In genomic region chr3:76400141-76400540, GRCh38 we compare ENCODE assay signal across 20 cellular contexts.
"Had no signal": no experiment of that assay in that cellular context is flagged by ENCODE, and none has a peak within 500 bp of the region (broad histone marks: within the 10 kb centered on the region; RNA-seq: fewer than 3 reads in every experiment).

No MANE protein-coding gene starts in this region.

- H3K4me1 Mint-ChIP-seq: activated naive CD8-positive, alpha-beta T cell treated with anti-CD3 and anti-CD28 coated beads, Interleukin-2, amount 50 U/mL, for 24 hours; activated T-helper 17 cell treated with anti-CD3 and anti-CD28 coated beads, Interleukin-2, amount 50 U/mL, for 72 hours; naive thymus-derived CD4-positive, alpha-beta T cell; stimulated activated effector memory CD8-positive, alpha-beta T cell treated with anti-CD3 and anti-CD28 coated beads, Interleukin-12 subunit alpha, Interleukin-12 subunit beta, amount 100 ng/mL, for 72 hours had no signal

- H3K27ac ChIP-seq: colonic mucosa, esophagus squamous epithelium, gastroesophageal sphincter, heart right ventricle, left lung, pancreas, thoracic aorta had no signal

- H3K36me3 ChIP-seq: colonic mucosa, esophagus squamous epithelium, gastroesophageal sphincter, heart right ventricle, left lung, pancreas, thoracic aorta had no signal

- FAIRE-seq: pancreas had no signal

- H3K4me1 ChIP-seq: colonic mucosa, esophagus squamous epithelium, gastroesophageal sphincter, heart right ventricle, left lung, pancreas had no signal

- DNase-seq: activated CD4-positive, alpha-beta T cell treated with anti-CD3 and anti-CD28 coated beads, Interleukin-2, amount 50 U/mL, for 1 hour; activated CD4-positive, CD25-positive, alpha-beta regulatory T cell; activated naive CD4-positive, alpha-beta T cell treated with Interleukin-2 at 50 U/mL for 16 hours; activated naive CD8-positive, alpha-beta T cell treated with anti-CD3 and anti-CD28 coated beads, Interleukin-2, amount 50 U/mL, for 24 hours; colonic mucosa; esophagus squamous epithelium; heart right ventricle; islet precursor cell; left lung; mammary epithelial cell; naive thymus-derived CD4-positive, alpha-beta T cell; pancreas; stimulated activated CD4-positive, alpha-beta T cell treated with anti-CD3 and anti-CD28 coated beads, Interleukin-12 subunit alpha, Interleukin-12 subunit beta, amount 100 ng/mL, for 4 hours; stimulated activated CD4-positive, alpha-beta T cell treated with anti-CD3 and anti-CD28 coated beads, Interleukin-2, amount 100 ng/mL, for 24 hours; SW 1271 had no signal

- ATAC-seq: activated naive CD8-positive, alpha-beta T cell treated with anti-CD3 and anti-CD28 coated beads, Interleukin-2, amount 50 U/mL, for 24 hours; activated T-helper 17 cell treated with anti-CD3 and anti-CD28 coated beads, Interleukin-2, amount 50 U/mL, for 72 hours; gastroesophageal sphincter; heart right ventricle; left lung; naive thymus-derived CD4-positive, alpha-beta T cell; pancreas; stimulated activated effector memory CD8-positive, alpha-beta T cell treated with anti-CD3 and anti-CD28 coated beads, Interleukin-12 subunit alpha, Interleukin-12 subunit beta, amount 100 ng/mL, for 72 hours had no signal

- H3K9me3 ChIP-seq: colonic mucosa, esophagus squamous epithelium, gastroesophageal sphincter, pancreas, thoracic aorta had no signal

- H3K4me3 Mint-ChIP-seq: activated naive CD8-positive, alpha-beta T cell treated with anti-CD3 and anti-CD28 coated beads, Interleukin-2, amount 50 U/mL, for 24 hours; activated T-helper 17 cell treated with anti-CD3 and anti-CD28 coated beads, Interleukin-2, amount 50 U/mL, for 72 hours; naive thymus-derived CD4-positive, alpha-beta T cell; stimulated activated effector memory CD8-positive, alpha-beta T cell treated with anti-CD3 and anti-CD28 coated beads, Interleukin-12 subunit alpha, Interleukin-12 subunit beta, amount 100 ng/mL, for 72 hours; T-helper 2 cell treated with Interferon-gamma antibody and Interleukin-4, amounts not matched to agents 5 μg/mL and 100 μg/mL, for 36 hours had no signal

- H3K27me3 Mint-ChIP-seq: activated naive CD8-positive, alpha-beta T cell treated with anti-CD3 and anti-CD28 coated beads, Interleukin-2, amount 50 U/mL, for 24 hours; activated T-helper 17 cell treated with anti-CD3 and anti-CD28 coated beads, Interleukin-2, amount 50 U/mL, for 72 hours; naive thymus-derived CD4-positive, alpha-beta T cell had no signal

- H3K36me3 Mint-ChIP-seq: naive thymus-derived CD4-positive, alpha-beta T cell; stimulated activated effector memory CD8-positive, alpha-beta T cell treated with anti-CD3 and anti-CD28 coated beads, Interleukin-12 subunit alpha, Interleukin-12 subunit beta, amount 100 ng/mL, for 72 hours had no signal

- H3K27me3 ChIP-seq: colonic mucosa, esophagus squamous epithelium, gastroesophageal sphincter, heart right ventricle, left lung, pancreas had no signal

- H3K4me3 ChIP-seq: colonic mucosa, esophagus squamous epithelium, gastroesophageal sphincter, heart right ventricle, left lung, pancreas, thoracic aorta had no signal

- H3K27ac Mint-ChIP-seq: activated naive CD8-positive, alpha-beta T cell treated with anti-CD3 and anti-CD28 coated beads, Interleukin-2, amount 50 U/mL, for 24 hours; activated T-helper 17 cell treated with anti-CD3 and anti-CD28 coated beads, Interleukin-2, amount 50 U/mL, for 72 hours; naive thymus-derived CD4-positive, alpha-beta T cell; stimulated activated effector memory CD8-positive, alpha-beta T cell treated with anti-CD3 and anti-CD28 coated beads, Interleukin-12 subunit alpha, Interleukin-12 subunit beta, amount 100 ng/mL, for 72 hours; T-helper 2 cell treated with Interferon-gamma antibody and Interleukin-4, amounts not matched to agents 5 μg/mL and 100 μg/mL, for 36 hours had no signal
